In genomic region chrX:17038681-17039161, GRCh38 we compare ENCODE assay signal across 14 cellular contexts.
A peak's percentile ranks its signal among the peaks of the same experiment; 100 is the strongest.
DNase-seq lines count a peak whose midpoint lies in the region; ATAC-seq, FAIRE-seq and TF ChIP-seq lines count a peak whose summit lies in the region.
"Had no signal": no experiment of that assay in that cellular context is flagged by ENCODE, and none has a peak within 500 bp of the region (broad histone marks: within the 10 kb centered on the region; RNA-seq: fewer than 3 reads in every experiment).

No MANE protein-coding gene starts in this region.

- H3K36me3 ChIP-seq in rectal smooth muscle tissue (ENCODE audit: control insufficient read depth, insufficient read depth, low read length), result no peaks in the 10 kb centered on the region

- no peaks in the 10 kb centered on the region for H3K27me3 ChIP-seq in rectal smooth muscle tissue (ENCODE audit: control insufficient read depth, insufficient read depth, low read length)
- H3K27me3 ChIP-seq: hepatocyte had no signal

- no peak overlapping the region for H3K4me3 Mint-ChIP-seq in type B pancreatic cell
- H3K4me3 Mint-ChIP-seq: CD4-positive, CD25-positive, alpha-beta regulatory T cell had no signal

- DNase-seq in GM12891 (ENCODE audit: insufficient read length, low spot score) (no peak), RPMI7951 (ENCODE audit: low read depth) (peak; percentile 72), fibroblast of the aortic adventitia (ENCODE audit: low read depth) (peak; percentile 79), type B pancreatic cell (ENCODE audit: extremely low spot score, unreplicated experiment) (no peak), GM13977 (ENCODE audit: low spot score) (no peak), HuH-7 (ENCODE audit: low spot score) (no peak)
- DNase-seq: activated CD4-positive, alpha-beta T cell treated with anti-CD3 and anti-CD28 coated beads, Interleukin-2, amount 50 U/mL, for 1 hour; activated effector memory CD4-positive, alpha-beta T cell treated with anti-CD3 and anti-CD28 coated beads, Interleukin-2, amount 50 U/mL, for 16 hours; CD4-positive, CD25-positive, alpha-beta regulatory T cell; NCI-H1048; NCI-H748 treated with DMSO at 0.1 percent for 48 hours had no signal

- peaks cover 4% of the 10 kb centered on the region for H3K27me3 Mint-ChIP-seq in type B pancreatic cell
- H3K27me3 Mint-ChIP-seq: CD4-positive, CD25-positive, alpha-beta regulatory T cell had no signal

- H3K4me1 ChIP-seq in rectal smooth muscle tissue (ENCODE audit: control insufficient read depth, insufficient read depth, low read length), result peaks cover 10% of the 10 kb centered on the region

- in situ Hi-C loops in GM13977 (cut with MboI; ENCODE audit: low pct_unique_long_range_greater_than_20kb, low sequenced_read_pairs, unreplicated experiment), result no loop called here

- H3K9ac ChIP-seq in rectal smooth muscle tissue (ENCODE audit: low read length), result no peak overlapping the region

- no peak for TF ChIP-seq CTCF in fibroblast of the aortic adventitia (IDR thresholded peaks at IDR 0.05; ENCODE audit: insufficient read depth, low read length)
- no peak for TF ChIP-seq CTCF in type B pancreatic cell (conservative IDR thresholded peaks at IDR 0.05)
- no peak for TF ChIP-seq CTCF in GM13977 (IDR thresholded peaks at IDR 0.05; ENCODE audit: extremely low read depth, insufficient read depth, missing control alignments)

- FAIRE-seq in GM12891 (lab: Jason Lieb, UNC), result no peak

- TF ChIP-seq POLR2A in GM12891 (IDR thresholded peaks at IDR 0.05; ENCODE audit: low read depth, low read length), result no peak

- no peak for ATAC-seq in esophagus mucosa

- H3K9me3 Mint-ChIP-seq in type B pancreatic cell, result no peaks in the 10 kb centered on the region
- H3K9me3 Mint-ChIP-seq: CD4-positive, CD25-positive, alpha-beta regulatory T cell had no signal

- peaks cover 21% of the 10 kb centered on the region for H3K4me1 Mint-ChIP-seq in type B pancreatic cell (ENCODE audit: unreplicated experiment)
- H3K4me1 Mint-ChIP-seq: CD4-positive, CD25-positive, alpha-beta regulatory T cell had no signal

- no peak overlapping the region for H3K27ac Mint-ChIP-seq in type B pancreatic cell
- H3K27ac Mint-ChIP-seq: CD4-positive, CD25-positive, alpha-beta regulatory T cell had no signal

- peak overlapping the region; percentile 53 for H3K27ac ChIP-seq in rectal smooth muscle tissue (ENCODE audit: low read depth, low read length)
- H3K27ac ChIP-seq: hepatocyte had no signal

- H3K36me3 Mint-ChIP-seq in type B pancreatic cell, result peaks cover 4% of the 10 kb centered on the region

- H3K4me3 ChIP-seq in fibroblast of the aortic adventitia (ENCODE audit: low read depth, low read length) (no peak overlapping the region), rectal smooth muscle tissue (ENCODE audit: low read length) (no peak overlapping the region)
- H3K4me3 ChIP-seq: hepatocyte had no signal

TF ChIP-seq in GM12891, 5 proteins besides CTCF, POLR2A, EP300 and RAD21:
- TF ChIP-seq POU2F2 (IDR thresholded peaks at IDR 0.05; ENCODE audit: low read depth, low read length) (no peak), POLR2AphosphoS5 (IDR thresholded peaks at IDR 0.05; ENCODE audit: low read depth, low read length) (no peak), SPI1 (IDR thresholded peaks at IDR 0.05; ENCODE audit: low read depth, low read length) (peak; percentile 61), PAX5 (IDR thresholded peaks at IDR 0.05; ENCODE audit: insufficient read depth, low read length, severe bottlenecking) (no peak)

Comparison
In these comparisons a context has a peak if more than half of its experiments do, and no peak if none do; other contexts are left out.
1. DNase-seq: peak in RPMI7951 (single experiment) and fibroblast of the aortic adventitia (single experiment); none in GM12891 (single experiment), type B pancreatic cell (single experiment), GM13977 (single experiment) and HuH-7 (single experiment).